Comparison of ENCODE assay signal across 1 cellular context in genomic region chr14:69170848-69171247, GRCh38.
TF ChIP-seq lines count a peak whose summit lies in the region.

No MANE protein-coding gene starts in this region.

TF ChIP-seq in IMR-90, 13 proteins besides CTCF, POLR2A, EP300 and RAD21:
- TF ChIP-seq CHD1 (IDR thresholded peaks at IDR 0.05; ENCODE audit: low read depth, low read length), result no peak
- no peak for TF ChIP-seq ELK1 (IDR thresholded peaks at IDR 0.05; ENCODE audit: borderline replicate concordance, low read depth, low read length)
- TF ChIP-seq RCOR1 (IDR thresholded peaks at IDR 0.05; ENCODE audit: insufficient replicate concordance, low read length), result no peak
- TF ChIP-seq NFE2L2 (IDR thresholded peaks at IDR 0.05; ENCODE audit: low read depth, low read length), result no peak
- no peak for TF ChIP-seq RFX5 (IDR thresholded peaks at IDR 0.05; ENCODE audit: low read depth, low read length)
- TF ChIP-seq SMC3 (IDR thresholded peaks at IDR 0.05; ENCODE audit: low read depth, low read length), result no peak
- TF ChIP-seq MAFK (IDR thresholded peaks at IDR 0.05; ENCODE audit: low read depth, low read length), result no peak
- TF ChIP-seq FOS (IDR thresholded peaks at IDR 0.05; ENCODE audit: low read depth, low read length), result no peak
- TF ChIP-seq MXI1 (IDR thresholded peaks at IDR 0.05; ENCODE audit: borderline replicate concordance, low read depth, low read length), result no peak
- no peak for TF ChIP-seq BHLHE40 (IDR thresholded peaks at IDR 0.05; ENCODE audit: low read depth, low read length)
- TF ChIP-seq USF2 (IDR thresholded peaks at IDR 0.05; ENCODE audit: low read depth, low read length), result no peak
- no peak for TF ChIP-seq CEBPB (IDR thresholded peaks at IDR 0.05; ENCODE audit: low read depth, low read length)
- no peak for TF ChIP-seq MAZ (IDR thresholded peaks at IDR 0.05; ENCODE audit: borderline replicate concordance, low read depth, low read length)
